In the genomic region with DNA sequence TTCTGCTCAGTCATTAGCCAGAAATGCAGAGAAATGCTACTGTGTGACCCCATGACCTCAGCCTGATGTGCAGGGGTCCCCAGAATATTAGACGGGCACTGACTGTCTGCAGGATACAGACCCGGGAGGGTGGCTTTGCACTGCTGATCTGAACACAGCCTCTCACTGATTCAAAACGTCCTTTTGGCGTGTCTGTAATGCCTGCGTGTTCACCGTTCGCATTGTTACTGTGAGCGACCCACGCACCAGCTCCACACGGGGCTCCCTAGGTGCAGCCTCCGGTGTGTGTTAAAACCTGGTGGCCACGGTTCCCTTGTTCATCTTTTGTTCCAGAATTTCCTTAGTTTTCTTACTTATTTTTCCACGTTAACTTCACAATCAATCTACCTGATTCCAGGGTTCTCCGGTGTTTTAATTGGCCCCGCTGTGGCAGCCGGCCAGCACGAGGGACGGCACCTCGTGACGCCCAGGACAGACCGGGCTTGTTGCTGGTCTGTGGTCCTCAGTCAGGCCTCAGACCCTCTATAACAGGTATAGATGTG, we compare ENCODE assay signal across 12 cellular contexts. TPM values are rescaled to one million over a fixed set of nuclear protein-coding genes. Genes with fewer than 3 reads are reported as not detected.
DNase-seq lines count a peak whose midpoint lies in the region; ATAC-seq and TF ChIP-seq lines count a peak whose summit lies in the region.
"Had no signal": no experiment of that assay in that cellular context is flagged by ENCODE, and none has a peak within 500 bp of the region (broad histone marks: within the 10 kb centered on the region; RNA-seq: fewer than 3 reads in every experiment).

No MANE protein-coding gene starts in this region.

- peak in 2 of 7 experiments; percentile 3 to 36 for DNase-seq in CD8-positive, alpha-beta T cell
- DNase-seq in dorsolateral prefrontal cortex (peak in 8 of 10 donors; percentile 2 to 30 (median 14)), osteoblast (ENCODE audit: insufficient read length, low spot score, missing footprints) (peak; percentile 74), NCI-H1694 treated with DMSO at 0.1 percent for 48 hours (lab: John Stamatoyannopoulos, UW) (no peak), NCI-H146 (lab: John Stamatoyannopoulos, UW) (no peak)
- DNase-seq: esophagus squamous epithelium, KG1, NCI-H2107 had no signal

- H3K27me3 Mint-ChIP-seq in CD8-positive, alpha-beta T cell (ENCODE audit: low read depth): no peaks in the 10 kb centered on the region
- H3K27me3 Mint-ChIP-seq in IgD-negative memory B cell: peaks cover 5% of the 10 kb centered on the region

- POLR2A ChIA-PET in CD8-positive, alpha-beta T cell (lab: Charles Lee): interaction anchor here (4.0 kb wide), 1 partner anchor 44 kb away, joined by 35 read pairs; the partner anchor contains the start of gene CTBP1

- H3K36me3 Mint-ChIP-seq in CD8-positive, alpha-beta T cell: peaks cover 4% of the 10 kb centered on the region
- H3K36me3 Mint-ChIP-seq in IgD-negative memory B cell: no peaks in the 10 kb centered on the region

- H4K20me1 ChIP-seq in osteoblast (ENCODE audit: insufficient read depth, low read length): peaks cover 6% of the 10 kb centered on the region

- peak overlapping the region; percentile 20 for H3K27ac ChIP-seq in CD8-positive, alpha-beta T cell (ENCODE audit: low read depth, low read length)
- H3K27ac ChIP-seq in dorsolateral prefrontal cortex (no peak overlapping the region), osteoblast (ENCODE audit: low read depth, low read length) (no peak overlapping the region)

- CTCF ChIA-PET in CD8-positive, alpha-beta T cell (lab: Charles Lee): interaction anchor here (0.6 to 3.3 kb wide), 3 partner anchors 37 to 73 kb away, joined by 3 to 33 read pairs (median 8); no protein-coding TSS in a partner anchor

- no peaks in the 10 kb centered on the region for H3K79me2 ChIP-seq in osteoblast (ENCODE audit: insufficient read depth, low read length)

- H3K4me2 ChIP-seq in osteoblast (ENCODE audit: insufficient read depth, low read length): no peak overlapping the region

- H3K9me3 Mint-ChIP-seq in CD8-positive, alpha-beta T cell: no peaks in the 10 kb centered on the region
- H3K9me3 Mint-ChIP-seq in IgD-negative memory B cell: peaks cover 0 to 3% (median 0%) of the 10 kb centered on the region in 3 donors

- TF ChIP-seq CTCF in CD8-positive, alpha-beta T cell (IDR thresholded peaks at IDR 0.05): no peak
- no peak for TF ChIP-seq CTCF in dorsolateral prefrontal cortex (IDR thresholded peaks at IDR 0.05 in 54 of 56, conservative IDR thresholded peaks at IDR 0.05 in 2 of 56; ENCODE audit: low read depth in 1 of 56, partially characterized antibody in 56 of 56)
- TF ChIP-seq CTCF in osteoblast (IDR thresholded peaks at IDR 0.05; ENCODE audit: extremely low read depth, low read depth, low read length): no peak

- no peaks in the 10 kb centered on the region for H3K9me3 ChIP-seq in CD8-positive, alpha-beta T cell (ENCODE audit: low read length)
- no peaks in the 10 kb centered on the region for H3K9me3 ChIP-seq in osteoblast (ENCODE audit: low read depth, low read length)
- H3K9me3 ChIP-seq: breast epithelium, Caco-2, esophagus squamous epithelium had no signal

- H3K4me1 Mint-ChIP-seq in CD8-positive, alpha-beta T cell (ENCODE audit: low read depth): peaks cover 47% of the 10 kb centered on the region
- H3K4me1 Mint-ChIP-seq in IgD-negative memory B cell: peaks cover 14 to 21% (median 15%) of the 10 kb centered on the region in 3 donors

- no peaks in the 10 kb centered on the region for H3K27me3 ChIP-seq in CD8-positive, alpha-beta T cell (ENCODE audit: insufficient read depth, low read length)
- H3K27me3 ChIP-seq in dorsolateral prefrontal cortex (no peaks in the 10 kb centered on the region), osteoblast (ENCODE audit: insufficient read depth, low read length) (no peaks in the 10 kb centered on the region)
- H3K27me3 ChIP-seq: breast epithelium had no signal

- no peak overlapping the region for H3K4me3 ChIP-seq in CD8-positive, alpha-beta T cell (ENCODE audit: low read depth, low read length)
- H3K4me3 ChIP-seq in dorsolateral prefrontal cortex (no peak overlapping the region), osteoblast (ENCODE audit: insufficient read depth, low read length) (no peak overlapping the region)
- H3K4me3 ChIP-seq: breast epithelium, esophagus squamous epithelium had no signal

- H2AFZ ChIP-seq in osteoblast (ENCODE audit: low read length): no peak overlapping the region

- H3K36me3 ChIP-seq in CD8-positive, alpha-beta T cell (ENCODE audit: insufficient read depth, low read length): no peaks in the 10 kb centered on the region
- peaks cover 5% of the 10 kb centered on the region for H3K36me3 ChIP-seq in osteoblast (ENCODE audit: insufficient read depth, low read length)
- H3K36me3 ChIP-seq: breast epithelium, esophagus squamous epithelium had no signal

- peak overlapping the region; percentile 95 for H3K27ac Mint-ChIP-seq in CD8-positive, alpha-beta T cell
- H3K27ac Mint-ChIP-seq in IgD-negative memory B cell: peak overlapping the region in 2 of 3 donors; percentile 86 to 97

- no peak for ATAC-seq in CD8-positive, alpha-beta T cell
- no peak for ATAC-seq in GM18873 (IDR thresholded peaks at IDR 0.05; ENCODE audit: low FRiP score, unreplicated experiment)

- H3K4me3 Mint-ChIP-seq in CD8-positive, alpha-beta T cell: no peak overlapping the region
- peak overlapping the region in 3 of 4 donors; percentile 17 to 76 (median 53) for H3K4me3 Mint-ChIP-seq in IgD-negative memory B cell

- H3K4me1 ChIP-seq in CD8-positive, alpha-beta T cell (ENCODE audit: insufficient read depth, low read length): peaks cover 47% of the 10 kb centered on the region
- H3K4me1 ChIP-seq in osteoblast (ENCODE audit: insufficient read depth, low read length): peaks cover 18% of the 10 kb centered on the region
- H3K4me1 ChIP-seq: Caco-2 had no signal

- intact Hi-C loops in CD8-positive, alpha-beta T cell (cut with DNase I, micrococcal nuclease): loop anchor here (5.0 kb wide), 2 partner anchors 63 to 518 kb away; partner anchors contain the start of genes TACC3 (in 1 of the 2) and TMEM129 (in 1 of the 2)
- intact Hi-C loops in dorsolateral prefrontal cortex (cut with DNase I): no loop called here

RNA-seq across cellular contexts. Expression of gene SPON2, which starts 32.0 kb away (rescaled TPM):
- total RNA-seq in CD8-positive, alpha-beta T cell: 10 to 100 TPM; 25.1 to 26.4 TPM
- 8.6 TPM for polyA plus RNA-seq in IgD-negative memory B cell
- 10 to 100 TPM in 84 of 120 experiments, 1 to 10 TPM in 36; 1.9 to 49.7 (median 13.0) TPM for total RNA-seq in dorsolateral prefrontal cortex
- 29.8 and 38.7 TPM in 2 replicates for total RNA-seq in osteoblast

RNA-seq across cellular contexts. Expression of gene CTBP1, which starts 44.6 kb away (rescaled TPM):
- 100 to 1,000 TPM; 129 to 132 TPM for total RNA-seq in CD8-positive, alpha-beta T cell
- 36.5 TPM for polyA plus RNA-seq in IgD-negative memory B cell
- 100 to 1,000 TPM; 159 to 281 (median 217) TPM for total RNA-seq in dorsolateral prefrontal cortex
- 246 and 262 TPM in 2 replicates for total RNA-seq in osteoblast

Comparison
In these comparisons a context has a peak if more than half of its experiments do, and no peak if none do; other contexts are left out.
1. DNase-seq: peak in dorsolateral prefrontal cortex (8 of 10) and osteoblast (single experiment); none in NCI-H1694 treated with DMSO at 0.1 percent for 48 hours (single experiment) and NCI-H146 (single experiment).
2. intact Hi-C loops: an anchor here in CD8-positive, alpha-beta T cell (5.0 kb wide); none called in dorsolateral prefrontal cortex.